Comparison of ENCODE assay signal across 21 cellular contexts in the genomic region with DNA sequence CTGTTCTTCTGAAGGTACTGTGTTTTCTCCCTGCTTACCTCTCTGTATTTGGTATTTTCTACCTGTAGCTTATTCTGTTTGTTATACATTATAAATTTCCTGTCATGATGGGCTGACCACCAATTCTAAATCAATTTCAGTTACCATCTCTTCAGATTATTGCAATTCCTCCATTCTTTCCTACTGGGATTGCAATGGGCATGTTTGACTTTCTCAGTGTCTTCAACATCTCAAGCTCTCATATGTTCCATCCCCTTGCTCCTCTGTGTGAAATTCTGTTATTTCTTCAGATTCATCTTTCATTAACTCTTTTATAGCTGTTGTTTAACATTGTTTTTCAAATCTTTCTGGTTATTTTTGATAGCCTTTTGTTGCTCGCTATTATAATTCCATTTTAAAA.
"Had no signal": no experiment of that assay in that cellular context is flagged by ENCODE, and none has a peak within 500 bp of the region (broad histone marks: within the 10 kb centered on the region; RNA-seq: fewer than 3 reads in every experiment).

No MANE protein-coding gene starts in this region.

- H3K9me3 ChIP-seq: colonic mucosa had no signal

- H3K27me3 ChIP-seq: colonic mucosa had no signal

- H3K27ac ChIP-seq: colonic mucosa had no signal

- H3K4me3 ChIP-seq: colonic mucosa had no signal

- H3K4me1 Mint-ChIP-seq: activated naive CD8-positive, alpha-beta T cell treated with anti-CD3 and anti-CD28 coated beads for 36 hours had no signal

- DNase-seq: activated CD4-positive, alpha-beta T cell treated with anti-CD3 and anti-CD28 coated beads for 4 hours; activated CD8-positive, alpha-beta memory T cell treated with anti-CD3 and anti-CD28 coated beads, Interleukin-2, amount 50 U/mL, for 4 hours; activated CD8-positive, alpha-beta T cell treated with anti-CD3 and anti-CD28 coated beads for 36 hours; activated gamma-delta T cell; activated naive CD4-positive, alpha-beta T cell treated with anti-CD3 and anti-CD28 coated beads, Interleukin-2, amount 10 ng/mL, durations not matched to agents 7 days and 5 days; activated naive CD8-positive, alpha-beta T cell treated with anti-CD3 and anti-CD28 coated beads for 36 hours; anterior cingulate cortex; caudate nucleus; colonic mucosa; MM.1S; NCI-H1105 treated with DMSO at 0.1 percent for 48 hours; NCI-H1436 treated with DMSO at 0.1 percent for 48 hours; NCI-H187; NCI-H2081; NCI-H510A treated with DMSO at 0.1 percent for 48 hours; NCI-H69; NK-92 treated with Interleukin-12 subunit alpha and Interleukin-12 subunit beta, amount 100 ng/mL, for 24 hours; SHP77 had no signal

- ATAC-seq: activated CD4-positive, CD25-positive, alpha-beta regulatory T cell treated with anti-CD3 and anti-CD28 coated beads, Interleukin-2, amount 50 U/mL, for 24 hours; activated CD8-positive, alpha-beta T cell treated with anti-CD3 and anti-CD28 coated beads for 36 hours had no signal

- H3K4me3 Mint-ChIP-seq: activated CD8-positive, alpha-beta T cell treated with anti-CD3 and anti-CD28 coated beads for 36 hours; activated naive CD4-positive, alpha-beta T cell treated with anti-CD3 and anti-CD28 coated beads, Interleukin-2, amount 10 ng/mL, durations not matched to agents 7 days and 5 days; activated naive CD8-positive, alpha-beta T cell treated with anti-CD3 and anti-CD28 coated beads for 36 hours; activated T-helper 1 cell treated with anti-CD3 and anti-CD28 coated beads, Interleukin-12 subunit alpha, Interleukin-12 subunit beta, Interleukin-2, Interleukin-4 antibody, amounts not matched to agents 30 ng/mL and 10 ng/mL and 1 ng/mL, durations not matched to agents 14 hours and 24 hours and 36 hours; T-helper 1 cell treated with Interleukin-12 subunit alpha and Interleukin-12 subunit beta and Interleukin-4 antibody, amounts not matched to agents 30 μg/mL and 1 μg/mL, for 36 hours had no signal

- H3K27me3 Mint-ChIP-seq: activated CD8-positive, alpha-beta T cell treated with anti-CD3 and anti-CD28 coated beads for 36 hours; activated naive CD4-positive, alpha-beta T cell treated with anti-CD3 and anti-CD28 coated beads, Interleukin-2, amount 10 ng/mL, durations not matched to agents 7 days and 5 days; activated naive CD8-positive, alpha-beta T cell treated with anti-CD3 and anti-CD28 coated beads for 36 hours had no signal

- H3K27ac Mint-ChIP-seq: activated CD8-positive, alpha-beta T cell treated with anti-CD3 and anti-CD28 coated beads for 36 hours; activated naive CD4-positive, alpha-beta T cell treated with anti-CD3 and anti-CD28 coated beads, Interleukin-2, amount 10 ng/mL, durations not matched to agents 7 days and 5 days; activated naive CD8-positive, alpha-beta T cell treated with anti-CD3 and anti-CD28 coated beads for 36 hours; activated T-helper 1 cell treated with anti-CD3 and anti-CD28 coated beads, Interleukin-12 subunit alpha, Interleukin-12 subunit beta, Interleukin-2, Interleukin-4 antibody, amounts not matched to agents 30 ng/mL and 10 ng/mL and 1 ng/mL, durations not matched to agents 14 hours and 24 hours and 36 hours had no signal

- H3K4me1 ChIP-seq: colonic mucosa had no signal

- H3K9me3 Mint-ChIP-seq: activated CD8-positive, alpha-beta T cell treated with anti-CD3 and anti-CD28 coated beads for 36 hours; activated naive CD4-positive, alpha-beta T cell treated with anti-CD3 and anti-CD28 coated beads, Interleukin-2, amount 10 ng/mL, durations not matched to agents 7 days and 5 days; activated naive CD8-positive, alpha-beta T cell treated with anti-CD3 and anti-CD28 coated beads for 36 hours; activated T-helper 1 cell treated with anti-CD3 and anti-CD28 coated beads, Interleukin-12 subunit alpha, Interleukin-12 subunit beta, Interleukin-2, Interleukin-4 antibody, amounts not matched to agents 30 ng/mL and 10 ng/mL and 1 ng/mL, durations not matched to agents 14 hours and 24 hours and 36 hours; T-helper 1 cell treated with Interleukin-12 subunit alpha and Interleukin-12 subunit beta and Interleukin-4 antibody, amounts not matched to agents 30 μg/mL and 1 μg/mL, for 36 hours had no signal
